ENCODE assay signal across 2 cellular contexts in genomic region chr11:17207317-17208256, GRCh38.
TF ChIP-seq lines count a peak whose summit lies in the region.

Gene PIK3C2A, minus strand, starts transcription at chr11:17207986. Its CDS starts 38,245 bp downstream, at chr11:17169741.

TF ChIP-seq in IMR-90, 13 proteins besides CTCF, POLR2A, EP300 and RAD21:
- no peak for TF ChIP-seq FOS (IDR thresholded peaks at IDR 0.05; ENCODE audit: low read depth, low read length)
- peak; percentile 65; the same call in 1 of the 2 replicates for TF ChIP-seq MAZ (IDR thresholded peaks at IDR 0.05; ENCODE audit: borderline replicate concordance, low read depth, low read length)
- peak; percentile 46; the same call in 1 of the 2 replicates for TF ChIP-seq BHLHE40 (IDR thresholded peaks at IDR 0.05; ENCODE audit: low read depth, low read length)
TF ChIP-seq in IMR-90: peak in this region for 2.

TF ChIP-seq in endothelial cell of umbilical vein, 7 proteins besides CTCF, POLR2A, EP300 and RAD21:
- TF ChIP-seq GATA2 (IDR thresholded peaks at IDR 0.05; ENCODE audit: insufficient read depth, insufficient read length, low read depth, low read length) (no peak), FOS (IDR thresholded peaks at IDR 0.05; ENCODE audit: borderline replicate concordance, insufficient read depth, low read length) (no peak), MYC (IDR thresholded peaks at IDR 0.05; ENCODE audit: low read depth, low read length) (no peak), POLR2AphosphoS5 (IDR thresholded peaks at IDR 0.05; ENCODE audit: insufficient read depth, low read depth, low read length) (peak; percentile 93)
